9 cellular contexts compared by ENCODE assay signal in genomic region chr6:133130863-133131262, GRCh38.
A peak's percentile ranks its signal among the peaks of the same experiment; 100 is the strongest.
DNase-seq lines count a peak whose midpoint lies in the region; ATAC-seq and TF ChIP-seq lines count a peak whose summit lies in the region.
"Had no signal": no experiment of that assay in that cellular context is flagged by ENCODE, and none has a peak within 500 bp of the region (broad histone marks: within the 10 kb centered on the region; RNA-seq: fewer than 3 reads in every experiment).

No MANE protein-coding gene starts in this region.

- DNase-seq in AG08396 (ENCODE audit: low spot score): peak; percentile 53
- peak; percentile 87 for DNase-seq in MG63
- peak; percentile 72 for DNase-seq in astrocyte of the spinal cord (ENCODE audit: low read depth, low spot score)
- DNase-seq in left kidney (ENCODE audit: low read depth, low spot score): peak; percentile 3
- DNase-seq in activated naive CD4-positive, alpha-beta T cell treated with anti-CD3 and anti-CD28 coated beads, Interleukin-2, amount 50 U/mL, for 16 hours: no peak
- no peak for DNase-seq in midbrain (lab: John Stamatoyannopoulos, UW)
- no peak for DNase-seq in OCI-M2 (lab: John Stamatoyannopoulos, UW; ENCODE audit: unreplicated experiment)

- no peaks in the 10 kb centered on the region for H3K27me3 ChIP-seq in MG63
- H3K27me3 ChIP-seq: BLaER1 had no signal

- in situ Hi-C loops in astrocyte of the spinal cord (cut with HindIII; ENCODE audit: low sequenced_read_pairs): no loop called here

- ATAC-seq in HG03442 (IDR thresholded peaks at IDR 0.05; ENCODE audit: unreplicated experiment): no peak

- H3K4me3 ChIP-seq in MG63: no peak overlapping the region
- no peak overlapping the region for H3K4me3 ChIP-seq in astrocyte of the spinal cord (ENCODE audit: low read depth, low read length)
- H3K4me3 ChIP-seq: BLaER1 had no signal

- no peak for TF ChIP-seq CTCF in astrocyte of the spinal cord (IDR thresholded peaks at IDR 0.05; ENCODE audit: low read depth, low read length)

- H3K36me3 ChIP-seq in MG63: no peaks in the 10 kb centered on the region
- H3K36me3 ChIP-seq: BLaER1 had no signal

- no peaks in the 10 kb centered on the region for H3K9me3 ChIP-seq in MG63
- H3K9me3 ChIP-seq: BLaER1 had no signal

Comparison
In these comparisons a context has a peak if more than half of its experiments do, and no peak if none do; other contexts are left out.
1. DNase-seq: peak in AG08396 (single experiment), MG63 (single experiment), astrocyte of the spinal cord (single experiment) and left kidney (single experiment); none in activated naive CD4-positive, alpha-beta T cell treated with anti-CD3 and anti-CD28 coated beads, Interleukin-2, amount 50 U/mL, for 16 hours (single experiment), midbrain (single experiment) and OCI-M2 (single experiment).